16 cellular contexts compared by ENCODE assay signal in the genomic region with DNA sequence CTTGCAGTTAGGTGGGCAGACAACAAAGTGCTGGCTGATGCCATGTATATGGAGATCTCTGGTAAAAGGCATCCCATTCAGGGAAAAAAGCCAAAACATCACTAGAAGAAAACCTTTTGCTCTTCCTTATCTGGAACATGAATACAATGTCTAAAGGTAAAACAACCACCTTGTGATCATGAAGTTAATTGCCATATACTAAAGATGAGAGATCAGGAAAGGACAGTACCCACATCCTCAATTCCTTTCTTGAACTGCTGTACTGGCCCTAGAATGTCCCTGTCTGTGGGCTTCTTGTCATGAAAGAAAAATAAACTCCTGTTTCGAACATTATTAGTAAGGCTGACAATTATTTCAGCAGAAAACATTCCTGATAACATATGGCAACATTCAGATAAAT. TPM values are rescaled to one million over a fixed set of nuclear protein-coding genes. Genes with fewer than 3 reads are reported as not detected.
DNase-seq lines count a peak whose midpoint lies in the region; ATAC-seq and TF ChIP-seq lines count a peak whose summit lies in the region.
"Had no signal": no experiment of that assay in that cellular context is flagged by ENCODE, and none has a peak within 500 bp of the region (broad histone marks: within the 10 kb centered on the region; RNA-seq: fewer than 3 reads in every experiment).

No MANE protein-coding gene starts in this region.

- H3K4me3 ChIP-seq in RWPE2 (ENCODE audit: severe bottlenecking) (no peak overlapping the region), tibial artery (no peak overlapping the region)
- H3K4me3 ChIP-seq: Peyer's patch had no signal

- peaks cover 32% of the 10 kb centered on the region for H3K4me1 ChIP-seq in RWPE2 (ENCODE audit: insufficient read depth, poor library complexity, severe bottlenecking)
- no peaks in the 10 kb centered on the region for H3K4me1 ChIP-seq in tibial artery

- ATAC-seq in activated naive CD4-positive, alpha-beta T cell treated with anti-CD3 and anti-CD28 coated beads, Interleukin-2, amount 50 U/mL, for 72 hours = no peak
- no peak for ATAC-seq in RWPE2 (ENCODE audit: low read depth)
- ATAC-seq in left cardiac atrium = no peak

- peak overlapping the region; percentile 8 for H3K27ac ChIP-seq in RWPE2 (ENCODE audit: poor library complexity, severe bottlenecking)
- peak overlapping the region; percentile 95 for H3K27ac ChIP-seq in epithelial cell of prostate
- no peak overlapping the region for H3K27ac ChIP-seq in tibial artery

- intact Hi-C loops in left cardiac atrium (cut with DNase I) (no loop called here), tibial artery (cut with DNase I; ENCODE audit: low total_unique reads) (no loop called here)

- CTCF ChIA-PET in activated naive CD4-positive, alpha-beta T cell treated with anti-CD3 and anti-CD28 coated beads, Interleukin-2, amount 10 ng/mL, durations not matched to agents 7 days and 5 days (lab: Charles Lee) = no interaction called here

- H3K4me3 Mint-ChIP-seq in activated naive CD4-positive, alpha-beta T cell treated with anti-CD3 and anti-CD28 coated beads, Interleukin-2, amount 10 ng/mL, durations not matched to agents 7 days and 5 days = no peak overlapping the region
- H3K4me3 Mint-ChIP-seq: HFFc6 had no signal

- no peak for DNase-seq in activated naive CD4-positive, alpha-beta T cell treated with anti-CD3 and anti-CD28 coated beads, Interleukin-2, amount 10 ng/mL, durations not matched to agents 7 days and 5 days
- no peak for DNase-seq in activated naive CD4-positive, alpha-beta T cell treated with anti-CD3 and anti-CD28 coated beads, Interleukin-2, amount 50 U/mL, for 72 hours (ENCODE audit: low spot score in 2 of 2)
- no peak for DNase-seq in RWPE2 (ENCODE audit: low spot score)
- DNase-seq in epithelial cell of prostate (ENCODE audit: low read depth, low spot score) = no peak
- DNase-seq in NCI-H2171 (lab: John Stamatoyannopoulos, UW) = no peak
- DNase-seq in left cardiac atrium = no peak
- DNase-seq in tibial artery = no peak
- DNase-seq: ACHN, GF-D8, HFFc6, NCI-H1417, NCI-H1930, NCI-H510A, Peyer's patch, SHP77 had no signal

- TF ChIP-seq CTCF in RWPE2 (IDR thresholded peaks at IDR 0.05; ENCODE audit: poor library complexity, severe bottlenecking) (no peak), tibial artery (IDR thresholded peaks at IDR 0.05) (no peak)

- H3K36me3 ChIP-seq in RWPE2 (ENCODE audit: low read depth) (peaks cover 100% of the 10 kb centered on the region), tibial artery (peaks cover 26 to 56% (median 50%) of the 10 kb centered on the region in 3 donors)

- peaks cover 80% of the 10 kb centered on the region for H3K36me3 Mint-ChIP-seq in activated naive CD4-positive, alpha-beta T cell treated with anti-CD3 and anti-CD28 coated beads, Interleukin-2, amount 10 ng/mL, durations not matched to agents 7 days and 5 days
- H3K36me3 Mint-ChIP-seq in activated naive CD4-positive, alpha-beta T cell treated with anti-CD3 and anti-CD28 coated beads, Interleukin-2, amount 50 U/mL, for 72 hours = peaks cover 40 to 90% of the 10 kb centered on the region in 2 donors

- H3K27me3 ChIP-seq in RWPE2 (ENCODE audit: insufficient read depth, poor library complexity, severe bottlenecking) (no peaks in the 10 kb centered on the region), tibial artery (no peaks in the 10 kb centered on the region)
- H3K27me3 ChIP-seq: Peyer's patch had no signal

- H3K27ac Mint-ChIP-seq in activated naive CD4-positive, alpha-beta T cell treated with anti-CD3 and anti-CD28 coated beads, Interleukin-2, amount 10 ng/mL, durations not matched to agents 7 days and 5 days = peak overlapping the region; percentile 9
- H3K27ac Mint-ChIP-seq in activated naive CD4-positive, alpha-beta T cell treated with anti-CD3 and anti-CD28 coated beads, Interleukin-2, amount 50 U/mL, for 72 hours = peak overlapping the region in 1 of 2 donors; percentile 60

- peaks cover 62% of the 10 kb centered on the region for H3K4me1 Mint-ChIP-seq in activated naive CD4-positive, alpha-beta T cell treated with anti-CD3 and anti-CD28 coated beads, Interleukin-2, amount 10 ng/mL, durations not matched to agents 7 days and 5 days

- H3K9me3 Mint-ChIP-seq in activated naive CD4-positive, alpha-beta T cell treated with anti-CD3 and anti-CD28 coated beads, Interleukin-2, amount 10 ng/mL, durations not matched to agents 7 days and 5 days = peaks cover 3% of the 10 kb centered on the region
- peaks cover 0 to 4% of the 10 kb centered on the region in 2 donors for H3K9me3 Mint-ChIP-seq in activated naive CD4-positive, alpha-beta T cell treated with anti-CD3 and anti-CD28 coated beads, Interleukin-2, amount 50 U/mL, for 72 hours
- H3K9me3 Mint-ChIP-seq: HFFc6 had no signal

- H3K27me3 Mint-ChIP-seq in activated naive CD4-positive, alpha-beta T cell treated with anti-CD3 and anti-CD28 coated beads, Interleukin-2, amount 10 ng/mL, durations not matched to agents 7 days and 5 days = no peaks in the 10 kb centered on the region
- H3K27me3 Mint-ChIP-seq: CD8-positive, alpha-beta memory T cell had no signal

- H3K9me3 ChIP-seq in RWPE2 (ENCODE audit: severe bottlenecking) (no peaks in the 10 kb centered on the region), tibial artery (no peaks in the 10 kb centered on the region)
- H3K9me3 ChIP-seq: Peyer's patch had no signal

RNA-seq across cellular contexts. Expression of a gene that starts 19.3 kb away (rescaled TPM):
- 100 to 1,000 TPM; 185 to 239 TPM for total RNA-seq in activated naive CD4-positive, alpha-beta T cell treated with anti-CD3 and anti-CD28 coated beads, Interleukin-2, amount 50 U/mL, for 72 hours
- 10 to 100 TPM; 72.9 to 87.2 TPM for total RNA-seq in left cardiac atrium

Comparison
In these comparisons a context has a peak if more than half of its experiments do, and no peak if none do; other contexts are left out.
1. H3K27ac ChIP-seq: peak in RWPE2 (single experiment) and epithelial cell of prostate (single experiment); none in tibial artery (0 of 2).